Comparison of ENCODE assay signal across 8 cellular contexts in the genomic region with DNA sequence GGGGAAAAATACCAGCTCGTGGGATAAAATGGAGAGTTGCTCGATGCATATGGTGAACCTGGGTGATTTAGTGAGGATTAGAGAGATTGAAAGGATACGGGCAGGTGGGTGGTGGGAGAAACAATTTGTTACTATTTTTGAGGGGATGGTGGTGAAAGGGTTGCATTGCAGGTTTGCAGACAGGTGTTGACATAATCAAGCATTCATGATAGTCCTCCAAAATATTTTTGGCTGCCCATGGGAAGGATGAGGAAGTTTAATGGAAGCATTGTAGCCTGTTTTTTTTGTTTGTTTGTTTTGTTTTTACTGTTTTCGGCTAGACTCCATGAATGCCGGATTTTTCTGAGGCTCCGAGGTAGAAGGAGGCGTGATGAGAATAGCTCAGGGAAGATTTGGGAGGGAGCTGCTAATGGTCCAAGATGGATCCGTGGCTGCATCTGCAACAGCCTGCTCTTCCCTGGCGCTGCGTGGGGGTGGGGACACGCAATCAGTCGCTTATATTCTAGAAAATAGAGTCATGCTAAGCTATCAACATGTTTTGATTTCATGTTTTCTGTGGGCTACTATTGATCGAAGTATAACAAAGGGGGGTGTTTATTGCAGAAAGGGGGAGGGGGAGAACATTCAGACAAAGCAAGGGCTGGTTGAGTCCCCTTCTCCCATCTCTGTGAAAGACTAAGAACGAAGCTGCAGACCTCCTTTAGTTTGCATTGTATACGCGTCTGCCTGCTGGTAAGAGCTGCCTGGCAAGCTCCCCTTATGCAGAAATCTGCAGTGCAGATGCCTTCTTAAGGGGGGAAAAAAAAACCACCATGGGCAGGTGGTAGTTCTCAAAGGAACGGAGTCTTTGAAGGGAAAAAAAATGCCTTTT. TPM values are rescaled to one million over a fixed set of nuclear protein-coding genes. Genes with fewer than 3 reads are reported as not detected.
DNase-seq lines count a peak whose midpoint lies in the region; ATAC-seq and TF ChIP-seq lines count a peak whose summit lies in the region.

No MANE protein-coding gene starts in this region.

- TF ChIP-seq CTCF in adrenal gland (IDR thresholded peaks at IDR 0.05) (peak in 5 of 6 experiments; percentile 24 to 53 (median 34)), hepatocyte (IDR thresholded peaks at IDR 0.05; ENCODE audit: poor library complexity) (peak; percentile 7)

- TF ChIP-seq POLR2A in adrenal gland (IDR thresholded peaks at IDR 0.05) = no peak

- H3K9me3 Mint-ChIP-seq in CD4-positive, CD25-positive, alpha-beta regulatory T cell = no peaks in the 10 kb centered on the region

- WGBS in adrenal gland, 4 donors = 1 to 4% (median 1%) methylated on average over 17 of the region's 17 CpGs
- 1% methylated on average over 17 of the region's 17 CpGs for WGBS in hepatocyte (ENCODE audit: low lambda C conversion rate, missing lambda C conversion rate)

- H3K27me3 Mint-ChIP-seq in CD4-positive, CD25-positive, alpha-beta regulatory T cell = peaks cover 7% of the 10 kb centered on the region

- H3K4me1 Mint-ChIP-seq in CD4-positive, CD25-positive, alpha-beta regulatory T cell = peaks cover 9 to 41% (median 24%) of the 10 kb centered on the region in 4 donors

- no peaks in the 10 kb centered on the region for H3K36me3 ChIP-seq in CD4-positive, CD25-positive, alpha-beta regulatory T cell (ENCODE audit: control insufficient read depth, insufficient read depth, low read length)
- H3K36me3 ChIP-seq in adrenal gland (replicated peaks in 1 of 2) (no peaks in the 10 kb centered on the region), hepatocyte (replicated peaks; ENCODE audit: insufficient read depth, low read depth) (no peaks in the 10 kb centered on the region)

- no peaks in the 10 kb centered on the region for H3K9me3 ChIP-seq in CD4-positive, CD25-positive, alpha-beta regulatory T cell (ENCODE audit: control insufficient read depth in 2 of 2, low read length in 2 of 2)
- H3K9me3 ChIP-seq in adrenal gland (replicated peaks in 1 of 3) (no peaks in the 10 kb centered on the region), hepatocyte (ENCODE audit: low read depth) (no peaks in the 10 kb centered on the region)

- H4K20me1 ChIP-seq in hepatocyte (ENCODE audit: insufficient read depth, poor library complexity, severe bottlenecking) = no peaks in the 10 kb centered on the region

- peak overlapping the region; percentile 93 for H2AFZ ChIP-seq in hepatocyte

- peaks cover 4% of the 10 kb centered on the region for H3K36me3 Mint-ChIP-seq in CD4-positive, CD25-positive, alpha-beta regulatory T cell

- H3K4me2 ChIP-seq in hepatocyte = peak overlapping the region; percentile 93

- H3K27me3 ChIP-seq in CD4-positive, CD25-positive, alpha-beta regulatory T cell (ENCODE audit: control insufficient read depth, insufficient read depth, low read length) = no peaks in the 10 kb centered on the region
- no peaks in the 10 kb centered on the region for H3K27me3 ChIP-seq in adrenal gland
- H3K27me3 ChIP-seq in hepatocyte = no peaks in the 10 kb centered on the region

- peak in 1 of 2 donors; percentile 10 for ATAC-seq in CD4-positive, CD25-positive, alpha-beta regulatory T cell (ENCODE audit: low read depth in 2 of 2)
- ATAC-seq in GM21723 (IDR thresholded peaks at IDR 0.05; ENCODE audit: unreplicated experiment) = peak; percentile 4
- no peak for ATAC-seq in HG03280 (IDR thresholded peaks at IDR 0.05; ENCODE audit: unreplicated experiment)

- no peaks in the 10 kb centered on the region for H3K9me2 ChIP-seq in hepatocyte (replicated peaks; ENCODE audit: insufficient read depth)

- peak in 1 of 3 donors; percentile 9 for DNase-seq in CD4-positive, CD25-positive, alpha-beta regulatory T cell
- DNase-seq in NCI-H2227 (lab: John Stamatoyannopoulos, UW; ENCODE audit: unreplicated experiment) = peak; percentile 56
- DNase-seq in adrenal gland = peak in 6 of 7 donors; percentile 33 to 60 (median 42)
- DNase-seq in hepatocyte (ENCODE audit: low spot score) = peak; percentile 42
- DNase-seq in putamen (ENCODE audit: low spot score) = peak; percentile 73
- no peak for DNase-seq in NCI-H2029 treated with DMSO at 0.1 percent for 48 hours (lab: John Stamatoyannopoulos, UW)

- H3K27ac Mint-ChIP-seq in CD4-positive, CD25-positive, alpha-beta regulatory T cell = peak overlapping the region; percentile 73 to 97 (median 74)

- peaks cover 23% of the 10 kb centered on the region for H3K4me1 ChIP-seq in CD4-positive, CD25-positive, alpha-beta regulatory T cell (ENCODE audit: control insufficient read depth, insufficient read depth, low read length, poor library complexity, severe bottlenecking)
- H3K4me1 ChIP-seq in adrenal gland (replicated peaks in 1 of 2) (peaks cover 18 to 41% of the 10 kb centered on the region in 2 donors), hepatocyte (ENCODE audit: insufficient read depth) (peaks cover 12% of the 10 kb centered on the region)

- peak overlapping the region; percentile 90 for H3K27ac ChIP-seq in CD4-positive, CD25-positive, alpha-beta regulatory T cell (ENCODE audit: insufficient read depth, low read length, poor library complexity, severe bottlenecking)
- peak overlapping the region in 4 of 5 donors; percentile 92 to 95 (median 94) for H3K27ac ChIP-seq in adrenal gland
- H3K27ac ChIP-seq in hepatocyte = peak overlapping the region; percentile 94

- peaks cover 51% of the 10 kb centered on the region for H3K79me2 ChIP-seq in hepatocyte

- intact Hi-C loops in adrenal gland (cut with DNase I) = loop anchor here in 1 of 2 donors (10.0 kb wide), 1 partner anchor 53 kb away; no protein-coding TSS in a partner anchor

- peak overlapping the region; percentile 93 to 98 (median 97) for H3K4me3 Mint-ChIP-seq in CD4-positive, CD25-positive, alpha-beta regulatory T cell

- H3K4me3 ChIP-seq in CD4-positive, CD25-positive, alpha-beta regulatory T cell (ENCODE audit: low read depth, low read length) = peak overlapping the region; percentile 94
- H3K4me3 ChIP-seq in adrenal gland (peak overlapping the region; percentile 70 to 97 (median 84)), hepatocyte (peak overlapping the region; percentile 84)

RNA-seq across cellular contexts. Expression of a gene that starts 1.0 kb away (rescaled TPM):
- total RNA-seq in CD4-positive, CD25-positive, alpha-beta regulatory T cell = 33.2 TPM
- 10 to 100 TPM; 41.5 to 63.6 (median 48.4) TPM for polyA plus RNA-seq in CD4-positive, CD25-positive, alpha-beta regulatory T cell
- total RNA-seq in adrenal gland = 100 to 1,000 TPM in 4 of 8 donors, 10 to 100 TPM in 4; 76.7 to 174 (median 106) TPM
- polyA plus RNA-seq in adrenal gland = 100 to 1,000 TPM in 1 of 3 donors, 10 to 100 TPM in 2; 42.5 to 117 (median 83.2) TPM
- 85.4 and 89.9 TPM in 2 replicates for total RNA-seq in hepatocyte
- polyA plus RNA-seq in hepatocyte = 84.0 and 108 TPM in 2 replicates

RNA-seq across cellular contexts. Expression of a gene that starts 11.1 kb away (rescaled TPM):
- 33.7 TPM for total RNA-seq in CD4-positive, CD25-positive, alpha-beta regulatory T cell
- 10 to 100 TPM; 23.6 to 26.4 (median 25.0) TPM for polyA plus RNA-seq in CD4-positive, CD25-positive, alpha-beta regulatory T cell
- total RNA-seq in adrenal gland = 100 to 1,000 TPM in 1 of 8 donors, 10 to 100 TPM in 7; 52.3 to 110 (median 75.7) TPM
- 10 to 100 TPM; 12.3 to 33.6 (median 13.3) TPM for polyA plus RNA-seq in adrenal gland
- total RNA-seq in hepatocyte = 30.1 and 36.2 TPM in 2 replicates
- polyA plus RNA-seq in hepatocyte = 8.7 and 9.7 TPM in 2 replicates
